ENCODE assay signal across 2 cellular contexts in the genomic region with DNA sequence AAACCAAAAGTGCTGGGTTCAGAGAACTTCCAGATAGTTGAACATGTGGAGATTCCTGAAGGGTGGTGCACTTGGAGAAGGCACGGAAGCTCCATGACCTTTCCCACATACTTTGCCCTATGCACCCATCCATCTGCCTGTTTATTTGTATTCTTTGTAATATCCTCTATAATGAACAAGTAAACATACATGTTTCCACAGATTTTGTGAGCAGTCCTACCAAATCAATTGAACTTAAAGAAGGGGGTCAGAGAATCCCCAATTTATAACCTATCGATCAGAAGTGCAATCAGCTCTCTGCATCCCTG.
TF ChIP-seq lines count a peak whose summit lies in the region.

No MANE protein-coding gene starts in this region.

TF ChIP-seq in HepG2, 621 proteins besides CTCF, POLR2A, EP300 and RAD21 (continued from another document):
- TF ChIP-seq ATF7-NPFF (CRISPR knock-in tag; IDR thresholded peaks at IDR 0.05; ENCODE audit: low read depth) (no peak), RXRB (CRISPR knock-in tag; IDR thresholded peaks at IDR 0.05; ENCODE audit: borderline replicate concordance) (0 out of 2 replicates have a peak, but pooled peaks have one; percentile 21)
- TF ChIP-seq, protein P1, sequence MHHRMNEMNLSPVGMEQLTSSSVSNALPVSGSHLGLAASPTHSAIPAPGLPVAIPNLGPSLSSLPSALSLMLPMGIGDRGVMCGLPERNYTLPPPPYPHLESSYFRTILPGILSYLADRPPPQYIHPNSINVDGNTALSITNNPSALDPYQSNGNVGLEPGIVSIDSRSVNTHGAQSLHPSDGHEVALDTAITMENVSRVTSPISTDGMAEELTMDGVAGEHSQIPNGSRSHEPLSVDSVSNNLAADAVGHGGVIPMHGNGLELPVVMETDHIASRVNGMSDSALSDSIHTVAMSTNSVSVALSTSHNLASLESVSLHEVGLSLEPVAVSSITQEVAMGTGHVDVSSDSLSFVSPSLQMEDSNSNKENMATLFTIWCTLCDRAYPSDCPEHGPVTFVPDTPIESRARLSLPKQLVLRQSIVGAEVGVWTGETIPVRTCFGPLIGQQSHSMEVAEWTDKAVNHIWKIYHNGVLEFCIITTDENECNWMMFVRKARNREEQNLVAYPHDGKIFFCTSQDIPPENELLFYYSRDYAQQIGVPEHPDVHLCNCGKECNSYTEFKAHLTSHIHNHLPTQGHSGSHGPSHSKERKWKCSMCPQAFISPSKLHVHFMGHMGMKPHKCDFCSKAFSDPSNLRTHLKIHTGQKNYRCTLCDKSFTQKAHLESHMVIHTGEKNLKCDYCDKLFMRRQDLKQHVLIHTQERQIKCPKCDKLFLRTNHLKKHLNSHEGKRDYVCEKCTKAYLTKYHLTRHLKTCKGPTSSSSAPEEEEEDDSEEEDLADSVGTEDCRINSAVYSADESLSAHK (CRISPR knock-in tag; IDR thresholded peaks at IDR 0.05; ENCODE audit: borderline replicate concordance) = no peak

TF ChIP-seq in WTC11, 78 proteins besides CTCF, POLR2A, EP300 and RAD21 (continued from another document):
- no peak for TF ChIP-seq ZNF396 (CRISPR knock-in tag; IDR thresholded peaks at IDR 0.05; ENCODE audit: borderline replicate concordance)
- TF ChIP-seq, protein P2, sequence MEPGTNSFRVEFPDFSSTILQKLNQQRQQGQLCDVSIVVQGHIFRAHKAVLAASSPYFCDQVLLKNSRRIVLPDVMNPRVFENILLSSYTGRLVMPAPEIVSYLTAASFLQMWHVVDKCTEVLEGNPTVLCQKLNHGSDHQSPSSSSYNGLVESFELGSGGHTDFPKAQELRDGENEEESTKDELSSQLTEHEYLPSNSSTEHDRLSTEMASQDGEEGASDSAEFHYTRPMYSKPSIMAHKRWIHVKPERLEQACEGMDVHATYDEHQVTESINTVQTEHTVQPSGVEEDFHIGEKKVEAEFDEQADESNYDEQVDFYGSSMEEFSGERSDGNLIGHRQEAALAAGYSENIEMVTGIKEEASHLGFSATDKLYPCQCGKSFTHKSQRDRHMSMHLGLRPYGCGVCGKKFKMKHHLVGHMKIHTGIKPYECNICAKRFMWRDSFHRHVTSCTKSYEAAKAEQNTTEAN (CRISPR knock-in tag; IDR thresholded peaks at IDR 0.05) = no peak
- TF ChIP-seq, protein P3, sequence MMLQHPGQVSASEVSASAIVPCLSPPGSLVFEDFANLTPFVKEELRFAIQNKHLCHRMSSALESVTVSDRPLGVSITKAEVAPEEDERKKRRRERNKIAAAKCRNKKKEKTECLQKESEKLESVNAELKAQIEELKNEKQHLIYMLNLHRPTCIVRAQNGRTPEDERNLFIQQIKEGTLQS (CRISPR knock-in tag; conservative IDR thresholded peaks at IDR 0.05) = no peak
- no peak for TF ChIP-seq OVOL2 (CRISPR knock-in tag; IDR thresholded peaks at IDR 0.05; ENCODE audit: borderline replicate concordance)
- TF ChIP-seq TCF7 (CRISPR knock-in tag; IDR thresholded peaks at IDR 0.05; ENCODE audit: low read depth) = no peak
- TF ChIP-seq ZBTB21 (CRISPR knock-in tag; IDR thresholded peaks at IDR 0.05; ENCODE audit: borderline replicate concordance) = no peak
- no peak for TF ChIP-seq SMAD4 (CRISPR knock-in tag; IDR thresholded peaks at IDR 0.05)
- TF ChIP-seq TP53 (CRISPR knock-in tag; IDR thresholded peaks at IDR 0.05) = no peak
- TF ChIP-seq TEAD4 (CRISPR knock-in tag; IDR thresholded peaks at IDR 0.05) = no peak
- TF ChIP-seq, protein P4, sequence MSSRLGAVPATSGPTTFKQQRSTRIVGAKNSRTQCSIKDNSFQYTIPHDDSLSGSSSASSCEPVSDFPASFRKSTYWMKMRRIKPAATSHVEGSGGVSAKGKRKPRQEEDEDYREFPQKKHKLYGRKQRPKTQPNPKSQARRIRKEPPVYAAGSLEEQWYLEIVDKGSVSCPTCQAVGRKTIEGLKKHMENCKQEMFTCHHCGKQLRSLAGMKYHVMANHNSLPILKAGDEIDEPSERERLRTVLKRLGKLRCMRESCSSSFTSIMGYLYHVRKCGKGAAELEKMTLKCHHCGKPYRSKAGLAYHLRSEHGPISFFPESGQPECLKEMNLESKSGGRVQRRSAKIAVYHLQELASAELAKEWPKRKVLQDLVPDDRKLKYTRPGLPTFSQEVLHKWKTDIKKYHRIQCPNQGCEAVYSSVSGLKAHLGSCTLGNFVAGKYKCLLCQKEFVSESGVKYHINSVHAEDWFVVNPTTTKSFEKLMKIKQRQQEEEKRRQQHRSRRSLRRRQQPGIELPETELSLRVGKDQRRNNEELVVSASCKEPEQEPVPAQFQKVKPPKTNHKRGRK (CRISPR knock-in tag; IDR thresholded peaks at IDR 0.05; ENCODE audit: borderline replicate concordance) = no peak
- TF ChIP-seq, protein P5, sequence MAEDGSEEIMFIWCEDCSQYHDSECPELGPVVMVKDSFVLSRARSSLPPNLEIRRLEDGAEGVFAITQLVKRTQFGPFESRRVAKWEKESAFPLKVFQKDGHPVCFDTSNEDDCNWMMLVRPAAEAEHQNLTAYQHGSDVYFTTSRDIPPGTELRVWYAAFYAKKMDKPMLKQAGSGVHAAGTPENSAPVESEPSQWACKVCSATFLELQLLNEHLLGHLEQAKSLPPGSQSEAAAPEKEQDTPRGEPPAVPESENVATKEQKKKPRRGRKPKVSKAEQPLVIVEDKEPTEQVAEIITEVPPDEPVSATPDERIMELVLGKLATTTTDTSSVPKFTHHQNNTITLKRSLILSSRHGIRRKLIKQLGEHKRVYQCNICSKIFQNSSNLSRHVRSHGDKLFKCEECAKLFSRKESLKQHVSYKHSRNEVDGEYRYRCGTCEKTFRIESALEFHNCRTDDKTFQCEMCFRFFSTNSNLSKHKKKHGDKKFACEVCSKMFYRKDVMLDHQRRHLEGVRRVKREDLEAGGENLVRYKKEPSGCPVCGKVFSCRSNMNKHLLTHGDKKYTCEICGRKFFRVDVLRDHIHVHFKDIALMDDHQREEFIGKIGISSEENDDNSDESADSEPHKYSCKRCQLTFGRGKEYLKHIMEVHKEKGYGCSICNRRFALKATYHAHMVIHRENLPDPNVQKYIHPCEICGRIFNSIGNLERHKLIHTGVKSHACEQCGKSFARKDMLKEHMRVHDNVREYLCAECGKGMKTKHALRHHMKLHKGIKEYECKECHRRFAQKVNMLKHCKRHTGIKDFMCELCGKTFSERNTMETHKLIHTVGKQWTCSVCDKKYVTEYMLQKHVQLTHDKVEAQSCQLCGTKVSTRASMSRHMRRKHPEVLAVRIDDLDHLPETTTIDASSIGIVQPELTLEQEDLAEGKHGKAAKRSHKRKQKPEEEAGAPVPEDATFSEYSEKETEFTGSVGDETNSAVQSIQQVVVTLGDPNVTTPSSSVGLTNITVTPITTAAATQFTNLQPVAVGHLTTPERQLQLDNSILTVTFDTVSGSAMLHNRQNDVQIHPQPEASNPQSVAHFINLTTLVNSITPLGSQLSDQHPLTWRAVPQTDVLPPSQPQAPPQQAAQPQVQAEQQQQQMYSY (CRISPR knock-in tag; IDR thresholded peaks at IDR 0.05) = no peak
- TF ChIP-seq, protein P6, sequence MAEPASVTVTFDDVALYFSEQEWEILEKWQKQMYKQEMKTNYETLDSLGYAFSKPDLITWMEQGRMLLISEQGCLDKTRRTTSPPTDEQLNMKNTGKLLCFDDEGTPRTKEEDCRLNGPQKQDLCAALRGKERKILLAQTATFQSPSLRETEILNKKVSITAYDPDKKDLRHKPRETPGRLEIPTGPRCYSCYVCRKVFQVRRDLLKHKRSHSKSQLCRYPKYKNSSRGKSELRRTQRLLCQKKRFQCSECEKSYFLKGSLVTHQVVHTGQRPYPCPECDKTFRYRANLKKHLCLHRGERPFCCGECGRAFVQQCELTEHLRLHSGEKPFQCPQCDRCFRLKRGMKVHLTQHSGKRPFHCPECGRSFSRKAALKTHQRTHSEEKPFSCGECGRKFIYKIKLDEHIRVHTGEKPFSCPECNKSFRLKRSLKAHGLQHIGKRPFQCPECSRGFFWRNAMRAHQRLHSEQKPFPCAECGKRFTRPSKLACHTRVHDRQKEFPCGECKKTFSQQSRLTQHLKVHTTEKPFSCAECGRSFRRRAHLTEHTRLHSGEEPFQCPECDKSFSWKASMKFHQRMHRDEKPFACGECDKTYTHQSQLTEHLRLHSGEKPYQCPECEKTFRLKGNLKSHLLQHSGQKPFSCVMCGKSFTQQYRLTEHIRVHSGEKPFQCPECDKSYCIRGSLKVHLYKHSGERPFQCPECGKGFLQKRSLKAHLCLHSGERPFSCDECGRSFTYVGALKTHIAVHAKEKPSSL (CRISPR knock-in tag; conservative IDR thresholded peaks at IDR 0.05) = no peak
- TF ChIP-seq, protein P7, sequence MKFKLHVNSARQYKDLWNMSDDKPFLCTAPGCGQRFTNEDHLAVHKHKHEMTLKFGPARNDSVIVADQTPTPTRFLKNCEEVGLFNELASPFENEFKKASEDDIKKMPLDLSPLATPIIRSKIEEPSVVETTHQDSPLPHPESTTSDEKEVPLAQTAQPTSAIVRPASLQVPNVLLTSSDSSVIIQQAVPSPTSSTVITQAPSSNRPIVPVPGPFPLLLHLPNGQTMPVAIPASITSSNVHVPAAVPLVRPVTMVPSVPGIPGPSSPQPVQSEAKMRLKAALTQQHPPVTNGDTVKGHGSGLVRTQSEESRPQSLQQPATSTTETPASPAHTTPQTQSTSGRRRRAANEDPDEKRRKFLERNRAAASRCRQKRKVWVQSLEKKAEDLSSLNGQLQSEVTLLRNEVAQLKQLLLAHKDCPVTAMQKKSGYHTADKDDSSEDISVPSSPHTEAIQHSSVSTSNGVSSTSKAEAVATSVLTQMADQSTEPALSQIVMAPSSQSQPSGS (CRISPR knock-in tag; IDR thresholded peaks at IDR 0.05; ENCODE audit: borderline replicate concordance, low read depth) = no peak
- TF ChIP-seq, protein P8, sequence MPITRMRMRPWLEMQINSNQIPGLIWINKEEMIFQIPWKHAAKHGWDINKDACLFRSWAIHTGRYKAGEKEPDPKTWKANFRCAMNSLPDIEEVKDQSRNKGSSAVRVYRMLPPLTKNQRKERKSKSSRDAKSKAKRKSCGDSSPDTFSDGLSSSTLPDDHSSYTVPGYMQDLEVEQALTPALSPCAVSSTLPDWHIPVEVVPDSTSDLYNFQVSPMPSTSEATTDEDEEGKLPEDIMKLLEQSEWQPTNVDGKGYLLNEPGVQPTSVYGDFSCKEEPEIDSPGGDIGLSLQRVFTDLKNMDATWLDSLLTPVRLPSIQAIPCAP (CRISPR knock-in tag; IDR thresholded peaks at IDR 0.05) = no peak
- no peak for TF ChIP-seq CREB1 (CRISPR knock-in tag; IDR thresholded peaks at IDR 0.05)
